In the genomic region with DNA sequence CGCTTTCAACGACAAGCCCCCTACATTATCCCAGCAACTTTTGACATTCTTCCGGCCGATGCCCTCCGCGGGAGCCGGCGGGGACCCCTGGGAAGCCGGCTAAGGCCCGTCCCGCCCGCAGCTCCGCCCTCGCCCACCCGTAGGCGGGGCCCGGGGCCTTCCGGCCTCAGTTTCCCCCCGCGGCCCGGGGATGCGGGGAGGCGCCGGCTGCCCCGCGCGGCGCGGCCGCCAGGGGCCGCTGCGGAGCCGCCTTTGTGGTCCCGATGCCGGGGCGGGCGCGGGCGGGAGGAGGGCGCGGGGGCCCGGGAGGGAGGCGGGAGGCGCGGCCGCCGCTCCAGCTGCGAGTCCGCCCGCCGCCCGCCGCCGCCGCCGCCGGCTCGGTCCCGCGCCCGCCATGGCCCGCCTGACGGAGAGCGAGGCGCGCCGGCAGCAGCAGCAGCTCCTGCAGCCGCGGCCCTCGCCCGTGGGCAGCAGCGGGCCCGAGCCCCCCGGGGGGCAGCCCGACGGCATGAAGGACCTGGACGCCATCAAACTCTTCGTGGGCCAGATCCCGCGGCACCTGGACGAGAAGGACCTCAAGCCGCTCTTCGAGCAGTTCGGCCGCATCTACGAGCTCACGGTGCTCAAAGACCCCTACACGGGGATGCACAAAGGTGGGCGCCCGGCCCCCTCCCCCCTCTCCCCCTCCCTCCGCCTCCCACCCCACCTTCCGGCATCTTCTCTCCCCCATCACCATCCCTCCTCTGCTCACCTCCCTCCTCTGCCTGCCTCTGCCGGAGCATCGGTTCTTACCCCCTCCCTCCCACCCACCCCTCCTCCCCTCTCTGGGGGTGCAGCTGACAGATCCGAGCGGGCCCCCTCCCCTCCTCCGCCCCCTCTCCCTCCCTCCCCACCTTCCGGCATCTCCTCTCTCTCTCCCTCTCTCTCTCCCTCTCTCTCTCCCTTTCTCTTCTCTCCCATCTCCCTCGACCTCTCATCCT, we compare ENCODE assay signal across 9 cellular contexts. TPM values are rescaled to one million over a fixed set of nuclear protein-coding genes. Genes with fewer than 3 reads are reported as not detected.
DNase-seq lines count a peak whose midpoint lies in the region; ATAC-seq and TF ChIP-seq lines count a peak whose summit lies in the region.
"Had no signal": no experiment of that assay in that cellular context is flagged by ENCODE, and none has a peak within 500 bp of the region (broad histone marks: within the 10 kb centered on the region; RNA-seq: fewer than 3 reads in every experiment).

TSS of gene CELF5 (plus strand) at position 316 of the 980 bp plus-strand sequence. CDS start at position 395, 79 bp downstream.

- H3K27me3 Mint-ChIP-seq in T-helper 17 cell = peaks cover 24% of the 10 kb centered on the region

- peak within 1 kb of the TSS; percentile 73 for H3K4me3 Mint-ChIP-seq in T-helper 17 cell

- H3K27ac ChIP-seq in HEK293 (ENCODE audit: extremely low read depth, low read depth, low read length) = no peak within 1 kb of the TSS
- H3K27ac ChIP-seq: parathyroid adenoma had no signal

- CTCF ChIA-PET in HEK293 (lab: Yijun Ruan, JAX) = interaction anchor here (0.6 to 2.9 kb wide), 8 partner anchors 9 to 268 kb away, joined by 3 to 12 read pairs (median 5); no protein-coding TSS in a partner anchor

- peak; percentile 6; the same call in 1 of the 2 replicates for TF ChIP-seq CTCF in AG09319 (IDR thresholded peaks at IDR 0.05; ENCODE audit: low read depth, low read length)
- no peak for TF ChIP-seq CTCF in HEK293 (tag by site-specific recombination; IDR thresholded peaks at IDR 0.05)
- TF ChIP-seq CTCF in astrocyte of the cerebellum (IDR thresholded peaks at IDR 0.05; ENCODE audit: low read depth, low read length, missing control alignments) = peak; percentile 22

- H3K36me3 ChIP-seq in HEK293 (ENCODE audit: control insufficient read depth in 2 of 2, insufficient read depth in 1 of 2, low read length in 2 of 2) = no peaks in the 10 kb centered on the region

- ATAC-seq in T-helper 17 cell (peak; percentile 83), HG02885 (IDR thresholded peaks at IDR 0.05; ENCODE audit: poor library complexity, unreplicated experiment) (no peak)

- DNase-seq in AG09319 (ENCODE audit: extremely low read depth, low read depth) (no peak), T-helper 17 cell (peak; percentile 53 to 70 (median 59)), astrocyte of the cerebellum (ENCODE audit: low read depth) (no peak), iPS-NIHi11 (ENCODE audit: low spot score) (peak; percentile 96), NOMO-1 (lab: John Stamatoyannopoulos, UW; ENCODE audit: unreplicated experiment in 2 of 2) (no peak)
- DNase-seq in stimulated activated CD4-positive, alpha-beta T cell treated with anti-CD3 and anti-CD28 coated beads, Interleukin-2, amount 100 ng/mL, for 48 hours = peak; percentile 45 to 57

- POLR2A ChIA-PET in HEK293 (lab: Yijun Ruan, JAX) = no interaction called here

- in situ Hi-C loops in astrocyte of the cerebellum (cut with HindIII; ENCODE audit: low sequenced_read_pairs) = no loop called here

- H3K4me1 ChIP-seq in HEK293 (ENCODE audit: control insufficient read depth, insufficient read depth, low read length) = no peaks in the 10 kb centered on the region
- H3K4me1 ChIP-seq: parathyroid adenoma had no signal

- H3K4me3 ChIP-seq in HEK293 (ENCODE audit: low read depth, low read length) = peak within 1 kb of the TSS; percentile 33
- no peak within 1 kb of the TSS for H3K4me3 ChIP-seq in astrocyte of the cerebellum (ENCODE audit: low read depth, low read length)

- H3K9me3 ChIP-seq in HEK293 (ENCODE audit: control insufficient read depth, insufficient read depth, low read depth, low read length) = no peaks in the 10 kb centered on the region
- H3K9me3 ChIP-seq in T-helper 17 cell (ENCODE audit: control insufficient read depth, low read length, poor library complexity, severe bottlenecking) = no peaks in the 10 kb centered on the region

- no peak within 1 kb of the TSS for H3K27ac Mint-ChIP-seq in T-helper 17 cell

- peaks cover 6% of the 10 kb centered on the region for H3K36me3 Mint-ChIP-seq in T-helper 17 cell (ENCODE audit: low read depth)

- H3K4me1 Mint-ChIP-seq in T-helper 17 cell = peaks cover 3% of the 10 kb centered on the region

TF ChIP-seq in HEK293, 187 proteins besides CTCF, POLR2A, EP300 and RAD21:
- TF ChIP-seq GLI2 (tag by site-specific recombination; IDR thresholded peaks at IDR 0.05; ENCODE audit: borderline replicate concordance, low read depth) (no peak), YY1 (tag by site-specific recombination; IDR thresholded peaks at IDR 0.05) (peak; percentile 20; the same call in 1 of the 2 replicates)
- TF ChIP-seq, protein P1, sequence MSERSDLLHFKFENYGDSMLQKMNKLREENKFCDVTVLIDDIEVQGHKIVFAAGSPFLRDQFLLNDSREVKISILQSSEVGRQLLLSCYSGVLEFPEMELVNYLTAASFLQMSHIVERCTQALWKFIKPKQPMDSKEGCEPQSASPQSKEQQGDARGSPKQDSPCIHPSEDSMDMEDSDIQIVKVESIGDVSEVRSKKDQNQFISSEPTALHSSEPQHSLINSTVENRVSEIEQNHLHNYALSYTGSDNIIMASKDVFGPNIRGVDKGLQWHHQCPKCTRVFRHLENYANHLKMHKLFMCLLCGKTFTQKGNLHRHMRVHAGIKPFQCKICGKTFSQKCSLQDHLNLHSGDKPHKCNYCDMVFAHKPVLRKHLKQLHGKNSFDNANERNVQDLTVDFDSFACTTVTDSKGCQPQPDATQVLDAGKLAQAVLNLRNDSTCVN (tag by site-specific recombination; optimal IDR thresholded peaks at IDR 0.05) = peak; percentile 33

RNA-seq across cellular contexts. Expression of gene CELF5, which starts in this region (rescaled TPM):
- total RNA-seq in T-helper 17 cell = under 1 TPM; 0.42 to 0.57 TPM

Comparison
In these comparisons a context has a peak if more than half of its experiments do, and no peak if none do; other contexts are left out.
1. Peak in DNase-seq and ATAC-seq in T-helper 17 cell; RNA of the gene not detected or under 1 TPM.
2. DNase-seq: peak in iPS-NIHi11 (single experiment) and stimulated activated CD4-positive, alpha-beta T cell treated with anti-CD3 and anti-CD28 coated beads, Interleukin-2, amount 100 ng/mL, for 48 hours (2 of 2); none in AG09319 (single experiment), astrocyte of the cerebellum (single experiment) and NOMO-1 (0 of 2).